8 cellular contexts compared by ENCODE assay signal in genomic region chr2:65435625-65436168, GRCh38. TPM values are rescaled to one million over a fixed set of nuclear protein-coding genes. Genes with fewer than 3 reads are reported as not detected.
DNase-seq lines count a peak whose midpoint lies in the region; ATAC-seq and TF ChIP-seq lines count a peak whose summit lies in the region.

No MANE protein-coding gene starts in this region.

- H3K36me3 ChIP-seq in BLaER1 (no peaks in the 10 kb centered on the region), PC-3 (ENCODE audit: low read depth, low read length) (no peaks in the 10 kb centered on the region), suprapubic skin (no peaks in the 10 kb centered on the region)
- no peaks in the 10 kb centered on the region for H3K36me3 ChIP-seq in naive thymus-derived CD4-positive, alpha-beta T cell (ENCODE audit: control insufficient read depth in 2 of 3, insufficient read depth in 3 of 3, low read length in 3 of 3)

- no peaks in the 10 kb centered on the region for H3F3A ChIP-seq in PC-3 (ENCODE audit: low read length, unreplicated experiment)

- H3K4me1 Mint-ChIP-seq in naive thymus-derived CD4-positive, alpha-beta T cell = peaks cover 7 to 23% (median 16%) of the 10 kb centered on the region in 7 donors

- peak overlapping the region; percentile 92 for H3K4me2 ChIP-seq in BLaER1
- peak overlapping the region; percentile 89 for H3K4me2 ChIP-seq in PC-3 (ENCODE audit: low read length)

- 0% methylated on average over 21 of the region's 42 CpGs for WGBS in suprapubic skin

- H3K27me3 Mint-ChIP-seq in naive thymus-derived CD4-positive, alpha-beta T cell = peaks cover 33 to 65% (median 50%) of the 10 kb centered on the region in 5 donors

- peaks cover 25% of the 10 kb centered on the region for H3K79me2 ChIP-seq in PC-3 (ENCODE audit: low read length)

- peak; percentile 25 for ATAC-seq in GM19372 (IDR thresholded peaks at IDR 0.05; ENCODE audit: low read depth, unreplicated experiment)
- ATAC-seq in PC-3 = peak; percentile 49
- ATAC-seq in naive thymus-derived CD4-positive, alpha-beta T cell = peak; percentile 19

- peak overlapping the region; percentile 50 to 97 (median 89) for H3K4me3 Mint-ChIP-seq in naive thymus-derived CD4-positive, alpha-beta T cell

- DNase-seq in PC-3 = peak; percentile 81
- peak; percentile 1 for DNase-seq in activated effector memory CD4-positive, alpha-beta T cell treated with Interleukin-2 at 50 U/mL for 16 hours
- peak; percentile 83 for DNase-seq in fibroblast of the conjunctiva (ENCODE audit: low read depth)
- peak in 2 of 9 donors; percentile 9 to 70 for DNase-seq in naive thymus-derived CD4-positive, alpha-beta T cell
- peak; percentile 90 to 92 for DNase-seq in suprapubic skin (ENCODE audit: low spot score in 2 of 2)

- peak overlapping the region; percentile 89 for H3K27ac ChIP-seq in BLaER1
- peak overlapping the region; percentile 88 for H3K27ac ChIP-seq in PC-3 (ENCODE audit: low read length)
- no peak overlapping the region for H3K27ac ChIP-seq in naive thymus-derived CD4-positive, alpha-beta T cell (ENCODE audit: low read depth, low read length)
- H3K27ac ChIP-seq in suprapubic skin = peak overlapping the region; percentile 96

- POLR2A ChIA-PET in PC-3 (lab: Charles Lee; ENCODE audit: unreplicated experiment) = interaction anchor here (0.6 to 1.7 kb wide), 5 partner anchors 25 to 112 kb away, joined by 3 to 7 read pairs (median 5); no protein-coding TSS in a partner anchor
- POLR2A ChIA-PET in naive thymus-derived CD4-positive, alpha-beta T cell (lab: Charles Lee) = no interaction called here

- H4K20me1 ChIP-seq in BLaER1 (peaks cover 11% of the 10 kb centered on the region), PC-3 (ENCODE audit: low read length) (no peaks in the 10 kb centered on the region)

- H3K4me1 ChIP-seq in BLaER1 (peaks cover 38% of the 10 kb centered on the region), PC-3 (ENCODE audit: insufficient read depth, low read length) (peaks cover 21% of the 10 kb centered on the region), suprapubic skin (peaks cover 27% of the 10 kb centered on the region)
- peaks cover 8 to 11% of the 10 kb centered on the region in 2 donors for H3K4me1 ChIP-seq in naive thymus-derived CD4-positive, alpha-beta T cell (ENCODE audit: control insufficient read depth in 2 of 2, insufficient read depth in 2 of 2, low read length in 2 of 2)

- no peaks in the 10 kb centered on the region for H3K9me3 ChIP-seq in BLaER1
- no peaks in the 10 kb centered on the region for H3K9me3 ChIP-seq in PC-3 (ENCODE audit: low read length)
- H3K9me3 ChIP-seq in naive thymus-derived CD4-positive, alpha-beta T cell (ENCODE audit: control insufficient read depth in 2 of 3, low read length in 3 of 3) = no peaks in the 10 kb centered on the region
- no peaks in the 10 kb centered on the region for H3K9me3 ChIP-seq in suprapubic skin

- peak overlapping the region; percentile 83 for H3K4me3 ChIP-seq in BLaER1
- peak overlapping the region; percentile 83 for H3K4me3 ChIP-seq in PC-3 (ENCODE audit: low read length)
- H3K4me3 ChIP-seq in naive thymus-derived CD4-positive, alpha-beta T cell (ENCODE audit: low read length) = peak overlapping the region; percentile 52
- peak overlapping the region; percentile 89 for H3K4me3 ChIP-seq in suprapubic skin

- intact Hi-C loops in PC-3 (cut with micrococcal nuclease) = loop anchor here (1.0 to 5.0 kb wide), 3 partner anchors 68 to 373 kb away; no protein-coding TSS in a partner anchor
- intact Hi-C loops in naive thymus-derived CD4-positive, alpha-beta T cell (cut with micrococcal nuclease) = loop anchor here (1.0 to 10.0 kb wide), 7 partner anchors 52 to 1959 kb away; partner anchors contain the start of genes ETAA1 (in 1 of the 2), SLC1A4 (in 1 of the 2) and VPS54 (in 1 of the 2)

- H3K36me3 Mint-ChIP-seq in naive thymus-derived CD4-positive, alpha-beta T cell = no peaks in the 10 kb centered on the region

- H3K9ac ChIP-seq in BLaER1 = peak overlapping the region; percentile 85
- H3K9ac ChIP-seq in PC-3 (ENCODE audit: low read length) = peak overlapping the region; percentile 78

- no peaks in the 10 kb centered on the region for H3K27me3 ChIP-seq in BLaER1
- H3K27me3 ChIP-seq in PC-3 (ENCODE audit: low read length) = no peaks in the 10 kb centered on the region
- peaks cover 3 to 22% of the 10 kb centered on the region in 2 donors for H3K27me3 ChIP-seq in naive thymus-derived CD4-positive, alpha-beta T cell (ENCODE audit: control insufficient read depth in 2 of 2, insufficient read depth in 2 of 2, low read length in 2 of 2)
- no peaks in the 10 kb centered on the region for H3K27me3 ChIP-seq in suprapubic skin

- TF ChIP-seq EP300 in Ishikawa (IDR thresholded peaks at IDR 0.05; ENCODE audit: borderline replicate concordance) = no peak; the same call in 1 of the 2 replicates
- TF ChIP-seq EP300 in suprapubic skin (IDR thresholded peaks at IDR 0.05) = no peak

- CTCF ChIA-PET in PC-3 (lab: Charles Lee) = interaction anchor here (0.6 to 0.8 kb wide), 2 partner anchors 140 to 157 kb away, joined by 3 to 4 read pairs; no protein-coding TSS in a partner anchor
- CTCF ChIA-PET in naive thymus-derived CD4-positive, alpha-beta T cell (lab: Charles Lee) = no interaction called here

- no TSS peak for BruUV-seq in PC-3 (replicated peaks; lab: Mats Ljungman, UMichigan)

- peak overlapping the region; percentile 77 for H2AFZ ChIP-seq in PC-3 (ENCODE audit: low read length)

- TF ChIP-seq POLR2A in suprapubic skin (IDR thresholded peaks at IDR 0.05) = peak in 1 of 2 donors; percentile 31

- peak; percentile 34; the same call in 1 of the 2 replicates for TF ChIP-seq RAD21 in Ishikawa (IDR thresholded peaks at IDR 0.05; ENCODE audit: low read depth)

- no peak overlapping the region for H3K27ac Mint-ChIP-seq in naive thymus-derived CD4-positive, alpha-beta T cell

- peaks cover 0 to 2% (median 0%) of the 10 kb centered on the region in 11 donors for H3K9me3 Mint-ChIP-seq in naive thymus-derived CD4-positive, alpha-beta T cell

- H3K9me2 ChIP-seq in PC-3 (replicated peaks; ENCODE audit: low read length) = no peaks in the 10 kb centered on the region

- no peak for TF ChIP-seq CTCF in PC-3 (conservative IDR thresholded peaks at IDR 0.05; ENCODE audit: low read depth, low read length)
- TF ChIP-seq CTCF in suprapubic skin (IDR thresholded peaks at IDR 0.05) = no peak

TF ChIP-seq in Ishikawa, 13 proteins besides CTCF, POLR2A, EP300 and RAD21:
- TF ChIP-seq, protein P1, sequence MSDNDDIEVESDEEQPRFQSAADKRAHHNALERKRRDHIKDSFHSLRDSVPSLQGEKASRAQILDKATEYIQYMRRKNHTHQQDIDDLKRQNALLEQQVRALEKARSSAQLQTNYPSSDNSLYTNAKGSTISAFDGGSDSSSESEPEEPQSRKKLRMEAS (IDR thresholded peaks at IDR 0.05) = peak; percentile 55
- TF ChIP-seq, protein P2, sequence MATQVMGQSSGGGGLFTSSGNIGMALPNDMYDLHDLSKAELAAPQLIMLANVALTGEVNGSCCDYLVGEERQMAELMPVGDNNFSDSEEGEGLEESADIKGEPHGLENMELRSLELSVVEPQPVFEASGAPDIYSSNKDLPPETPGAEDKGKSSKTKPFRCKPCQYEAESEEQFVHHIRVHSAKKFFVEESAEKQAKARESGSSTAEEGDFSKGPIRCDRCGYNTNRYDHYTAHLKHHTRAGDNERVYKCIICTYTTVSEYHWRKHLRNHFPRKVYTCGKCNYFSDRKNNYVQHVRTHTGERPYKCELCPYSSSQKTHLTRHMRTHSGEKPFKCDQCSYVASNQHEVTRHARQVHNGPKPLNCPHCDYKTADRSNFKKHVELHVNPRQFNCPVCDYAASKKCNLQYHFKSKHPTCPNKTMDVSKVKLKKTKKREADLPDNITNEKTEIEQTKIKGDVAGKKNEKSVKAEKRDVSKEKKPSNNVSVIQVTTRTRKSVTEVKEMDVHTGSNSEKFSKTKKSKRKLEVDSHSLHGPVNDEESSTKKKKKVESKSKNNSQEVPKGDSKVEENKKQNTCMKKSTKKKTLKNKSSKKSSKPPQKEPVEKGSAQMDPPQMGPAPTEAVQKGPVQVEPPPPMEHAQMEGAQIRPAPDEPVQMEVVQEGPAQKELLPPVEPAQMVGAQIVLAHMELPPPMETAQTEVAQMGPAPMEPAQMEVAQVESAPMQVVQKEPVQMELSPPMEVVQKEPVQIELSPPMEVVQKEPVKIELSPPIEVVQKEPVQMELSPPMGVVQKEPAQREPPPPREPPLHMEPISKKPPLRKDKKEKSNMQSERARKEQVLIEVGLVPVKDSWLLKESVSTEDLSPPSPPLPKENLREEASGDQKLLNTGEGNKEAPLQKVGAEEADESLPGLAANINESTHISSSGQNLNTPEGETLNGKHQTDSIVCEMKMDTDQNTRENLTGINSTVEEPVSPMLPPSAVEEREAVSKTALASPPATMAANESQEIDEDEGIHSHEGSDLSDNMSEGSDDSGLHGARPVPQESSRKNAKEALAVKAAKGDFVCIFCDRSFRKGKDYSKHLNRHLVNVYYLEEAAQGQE (IDR thresholded peaks at IDR 0.05; ENCODE audit: low read depth) = no peak
- peak; percentile 34; the same call in 1 of the 2 replicates for TF ChIP-seq CREB1 (IDR thresholded peaks at IDR 0.05; ENCODE audit: low read depth)
- peak; percentile 76 for TF ChIP-seq YY1 (IDR thresholded peaks at IDR 0.05; ENCODE audit: low read depth)
- TF ChIP-seq ZBTB7A (IDR thresholded peaks at IDR 0.05; ENCODE audit: low read depth) = peak; percentile 73; the same call in 1 of the 2 replicates
- TF ChIP-seq TAF1 (IDR thresholded peaks at IDR 0.05; ENCODE audit: low read depth) = peak; percentile 71
- no peak; the same call in 1 of the 2 replicates for TF ChIP-seq FOXM1 (IDR thresholded peaks at IDR 0.05; ENCODE audit: borderline replicate concordance, low read depth)
- TF ChIP-seq EGR1 (IDR thresholded peaks at IDR 0.05) = 0 out of 2 replicates have a peak, but pooled peaks have one; percentile 19
- TF ChIP-seq, protein P3, sequence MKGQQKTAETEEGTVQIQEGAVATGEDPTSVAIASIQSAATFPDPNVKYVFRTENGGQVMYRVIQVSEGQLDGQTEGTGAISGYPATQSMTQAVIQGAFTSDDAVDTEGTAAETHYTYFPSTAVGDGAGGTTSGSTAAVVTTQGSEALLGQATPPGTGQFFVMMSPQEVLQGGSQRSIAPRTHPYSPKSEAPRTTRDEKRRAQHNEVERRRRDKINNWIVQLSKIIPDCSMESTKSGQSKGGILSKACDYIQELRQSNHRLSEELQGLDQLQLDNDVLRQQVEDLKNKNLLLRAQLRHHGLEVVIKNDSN (IDR thresholded peaks at IDR 0.05) = 0 out of 2 replicates have a peak, but pooled peaks have one; percentile 17
- TF ChIP-seq CEBPB (IDR thresholded peaks at IDR 0.05) = no peak
- 0 out of 2 replicates have a peak, but pooled peaks have one; percentile 15 for TF ChIP-seq TEAD4 (IDR thresholded peaks at IDR 0.05)
- peak; percentile 54 for TF ChIP-seq NFIC (IDR thresholded peaks at IDR 0.05)
- peak; percentile 75; the same call in 1 of the 2 replicates for TF ChIP-seq TCF12 (IDR thresholded peaks at IDR 0.05; ENCODE audit: low read depth)

RNA-seq across cellular contexts. Expression of gene SPRED2, which starts 3.3 kb away (rescaled TPM):
- total RNA-seq in PC-3 (2014; rRNA removed) (16.2 and 18.1 TPM in 2 replicates), suprapubic skin (10 to 100 TPM; 17.8 to 27.5 (median 18.7) TPM)
- total RNA-seq in naive thymus-derived CD4-positive, alpha-beta T cell = 1 to 10 TPM in 3 of 5 experiments, under 1 TPM in 2; 0.34 to 7.9 (median 1.7) TPM
- under 1 TPM; 0.40 to 0.53 TPM for polyA plus RNA-seq in naive thymus-derived CD4-positive, alpha-beta T cell
